ENCODE assay signal across 16 cellular contexts in genomic region chr12:108446766-108447165, GRCh38.
A peak's percentile ranks its signal among the peaks of the same experiment; 100 is the strongest.
DNase-seq lines count a peak whose midpoint lies in the region; ATAC-seq and TF ChIP-seq lines count a peak whose summit lies in the region.
"Had no signal": no experiment of that assay in that cellular context is flagged by ENCODE, and none has a peak within 500 bp of the region (broad histone marks: within the 10 kb centered on the region; RNA-seq: fewer than 3 reads in every experiment).

No MANE protein-coding gene starts in this region.

- H3K9me3 Mint-ChIP-seq in WTC11: peaks cover under 1% of the 10 kb centered on the region
- H3K9me3 Mint-ChIP-seq: activated B cell treated with CpG ODN at 0.5 μM for 24 hours, H9 had no signal

- ATAC-seq in WTC11 (no peak), foreskin keratinocyte (no peak), HG03520 (IDR thresholded peaks at IDR 0.05; ENCODE audit: unreplicated experiment) (no peak), HG02763 (IDR thresholded peaks at IDR 0.05; ENCODE audit: unreplicated experiment) (no peak)
- ATAC-seq: left lung, pancreas had no signal

- H3K36me3 ChIP-seq in osteoblast (ENCODE audit: insufficient read depth, low read length): no peaks in the 10 kb centered on the region
- H3K36me3 ChIP-seq: adrenal gland, left lung, pancreas had no signal

- CTCF ChIA-PET in WTC11 (lab: Charles Lee): interaction anchor here (1.1 to 3.0 kb wide), 2 partner anchors 11 to 454 kb away, joined by 3 to 11 read pairs; no protein-coding TSS in a partner anchor

- H3K27me3 ChIP-seq in foreskin keratinocyte (no peaks in the 10 kb centered on the region), osteoblast (ENCODE audit: insufficient read depth, low read length) (peaks cover 9% of the 10 kb centered on the region)

- H3K27ac ChIP-seq in foreskin keratinocyte (no peak overlapping the region), osteoblast (ENCODE audit: low read depth, low read length) (no peak overlapping the region)
- H3K27ac ChIP-seq: pancreas had no signal

- H3K4me3 Mint-ChIP-seq in WTC11: no peak overlapping the region
- H3K4me3 Mint-ChIP-seq: activated B cell treated with CpG ODN at 0.5 μM for 24 hours, B cell, H9 had no signal

- H4K20me1 ChIP-seq in osteoblast (ENCODE audit: insufficient read depth, low read length): no peaks in the 10 kb centered on the region

- DNase-seq in Daoy (ENCODE audit: low read depth) (peak; percentile 71), WTC11 (ENCODE audit: low spot score) (no peak), foreskin keratinocyte (peak; percentile 16 to 30), osteoblast (ENCODE audit: insufficient read length, low spot score, missing footprints) (no peak), NCI-H510A treated with DMSO at 0.1 percent for 48 hours (lab: John Stamatoyannopoulos, UW) (no peak), ureter (ENCODE audit: low spot score) (no peak)
- DNase-seq: activated B cell treated with CpG ODN at 0.5 μM for 24 hours, DMS79 treated with DMSO at 0.1 percent for 48 hours, glutamatergic neuron, H9, left lung, pancreas had no signal

- H3K4me2 ChIP-seq in osteoblast (ENCODE audit: insufficient read depth, low read length): peak overlapping the region; percentile 63

- POLR2A ChIA-PET in WTC11 (lab: Charles Lee): no interaction called here

- no peak for TF ChIP-seq CTCF in WTC11 (IDR thresholded peaks at IDR 0.05)
- TF ChIP-seq CTCF in foreskin keratinocyte (conservative IDR thresholded peaks at IDR 0.05): no peak
- TF ChIP-seq CTCF in osteoblast (IDR thresholded peaks at IDR 0.05; ENCODE audit: extremely low read depth, low read depth, low read length): no peak

- no peaks in the 10 kb centered on the region for H3K36me3 Mint-ChIP-seq in WTC11

- no peaks in the 10 kb centered on the region for H3K9me3 ChIP-seq in osteoblast (ENCODE audit: low read depth, low read length)
- H3K9me3 ChIP-seq: adrenal gland, left lung, pancreas had no signal

- peak overlapping the region; percentile 89 for H3K27ac Mint-ChIP-seq in WTC11
- H3K27ac Mint-ChIP-seq: activated B cell treated with CpG ODN at 0.5 μM for 24 hours, B cell had no signal

- H3K4me1 ChIP-seq in foreskin keratinocyte: no peaks in the 10 kb centered on the region
- H3K4me1 ChIP-seq in osteoblast (ENCODE audit: insufficient read depth, low read length): peaks cover 9% of the 10 kb centered on the region
- H3K4me1 ChIP-seq: adrenal gland, pancreas had no signal

- H3K4me1 Mint-ChIP-seq in WTC11: peaks cover 67% of the 10 kb centered on the region
- H3K4me1 Mint-ChIP-seq: activated B cell treated with CpG ODN at 0.5 μM for 24 hours, B cell had no signal

- H3K27me3 Mint-ChIP-seq in WTC11 (ENCODE audit: low read depth): no peaks in the 10 kb centered on the region

- no peaks in the 10 kb centered on the region for H3K79me2 ChIP-seq in osteoblast (ENCODE audit: insufficient read depth, low read length)

- peak overlapping the region; percentile 68 for H2AFZ ChIP-seq in osteoblast (ENCODE audit: low read length)

- H3K4me3 ChIP-seq in osteoblast (ENCODE audit: insufficient read depth, low read length): peak overlapping the region; percentile 28
- H3K4me3 ChIP-seq: adrenal gland, left lung, pancreas had no signal

TF ChIP-seq in WTC11, 78 proteins besides CTCF, POLR2A, EP300 and RAD21:
- TF ChIP-seq JAZF1 (CRISPR knock-in tag; IDR thresholded peaks at IDR 0.05) (no peak), USF1 (CRISPR knock-in tag; IDR thresholded peaks at IDR 0.05) (no peak), MLX (CRISPR knock-in tag; IDR thresholded peaks at IDR 0.05) (no peak), TEAD4 (CRISPR knock-in tag; IDR thresholded peaks at IDR 0.05) (no peak), NR1H2 (CRISPR knock-in tag; IDR thresholded peaks at IDR 0.05) (no peak), E2F5 (CRISPR knock-in tag; IDR thresholded peaks at IDR 0.05) (no peak), MAX (CRISPR knock-in tag; IDR thresholded peaks at IDR 0.05) (no peak), RELA (CRISPR knock-in tag; IDR thresholded peaks at IDR 0.05; ENCODE audit: borderline replicate concordance) (no peak), TP53 (CRISPR knock-in tag; IDR thresholded peaks at IDR 0.05) (no peak), ZNF396 (CRISPR knock-in tag; IDR thresholded peaks at IDR 0.05; ENCODE audit: borderline replicate concordance) (no peak), TEAD1 (CRISPR knock-in tag; IDR thresholded peaks at IDR 0.05) (no peak), STAT6 (CRISPR knock-in tag; conservative IDR thresholded peaks at IDR 0.05; ENCODE audit: low read depth) (no peak), FOXP4 (CRISPR knock-in tag; IDR thresholded peaks at IDR 0.05) (no peak), SMAD3 (CRISPR knock-in tag; IDR thresholded peaks at IDR 0.05; ENCODE audit: borderline replicate concordance) (no peak), SP1 (CRISPR knock-in tag; conservative IDR thresholded peaks at IDR 0.05) (no peak), ZMAT4 (CRISPR knock-in tag; IDR thresholded peaks at IDR 0.05) (no peak), CREM (CRISPR knock-in tag; IDR thresholded peaks at IDR 0.05) (no peak)

Comparison
In these comparisons a context has a peak if more than half of its experiments do, and no peak if none do; other contexts are left out.
1. DNase-seq: peak in Daoy (single experiment) and foreskin keratinocyte (2 of 2); none in WTC11 (single experiment), osteoblast (single experiment), NCI-H510A treated with DMSO at 0.1 percent for 48 hours (single experiment) and ureter (single experiment).